ENCODE assay signal across 8 cellular contexts in genomic region chr12:109291531-109292341, GRCh38. TPM values are rescaled to one million over a fixed set of nuclear protein-coding genes. Genes with fewer than 3 reads are reported as not detected.
DNase-seq lines count a peak whose midpoint lies in the region; ATAC-seq and TF ChIP-seq lines count a peak whose summit lies in the region.

No MANE protein-coding gene starts in this region.

- H3K27ac ChIP-seq in SJCRH30: no peak overlapping the region
- peak overlapping the region in 4 of 10 donors; percentile 15 to 43 (median 28) for H3K27ac ChIP-seq in heart right ventricle

- peak in 1 of 9 donors; percentile 10 for TF ChIP-seq CTCF in heart right ventricle (IDR thresholded peaks at IDR 0.05)
- TF ChIP-seq CTCF in progenitor cell of endocrine pancreas (IDR thresholded peaks at IDR 0.05; ENCODE audit: unreplicated experiment): no peak

- no peak overlapping the region for H3K27ac Mint-ChIP-seq in progenitor cell of endocrine pancreas
- H3K27ac Mint-ChIP-seq in activated CD4-positive, alpha-beta memory T cell treated with anti-CD3 and anti-CD28 coated beads, Interleukin-2, amount 10 ng/mL, durations not matched to agents 7 days and 5 days: no peak overlapping the region

- TF ChIP-seq RAD21 in Ishikawa (IDR thresholded peaks at IDR 0.05; ENCODE audit: low read depth): no peak

- H3K36me3 ChIP-seq in SJCRH30 (no peaks in the 10 kb centered on the region), heart right ventricle (no peaks in the 10 kb centered on the region)

- no peaks in the 10 kb centered on the region for H3K36me3 Mint-ChIP-seq in progenitor cell of endocrine pancreas (ENCODE audit: insufficient read depth)
- no peaks in the 10 kb centered on the region for H3K36me3 Mint-ChIP-seq in activated CD4-positive, alpha-beta memory T cell treated with anti-CD3 and anti-CD28 coated beads, Interleukin-2, amount 10 ng/mL, durations not matched to agents 7 days and 5 days (ENCODE audit: low read depth)

- ATAC-seq in heart right ventricle: peak; percentile 77 to 94 (median 90)
- ATAC-seq in HG02852 (IDR thresholded peaks at IDR 0.05; ENCODE audit: unreplicated experiment): no peak
- no peak for ATAC-seq in HG03457 (IDR thresholded peaks at IDR 0.05; ENCODE audit: unreplicated experiment)
- no peak for ATAC-seq in GM21825 (IDR thresholded peaks at IDR 0.05; ENCODE audit: unreplicated experiment)

- H3K27me3 ChIP-seq in SJCRH30 (peaks cover 4% of the 10 kb centered on the region; the same call in 1 of the 2 replicates), heart right ventricle (peaks cover 0 to 17% (median 8%) of the 10 kb centered on the region in 7 donors)

- WGBS in heart right ventricle, 2 donors: 9 to 11% methylated on average over 31 of the region's 31 CpGs

- 0 out of 2 replicates have a peak, but pooled peaks have one; percentile 24 for TF ChIP-seq EP300 in Ishikawa (IDR thresholded peaks at IDR 0.05; ENCODE audit: borderline replicate concordance)

- peaks cover 13% of the 10 kb centered on the region for H3K27me3 Mint-ChIP-seq in progenitor cell of endocrine pancreas
- peaks cover 7% of the 10 kb centered on the region for H3K27me3 Mint-ChIP-seq in activated CD4-positive, alpha-beta memory T cell treated with anti-CD3 and anti-CD28 coated beads, Interleukin-2, amount 10 ng/mL, durations not matched to agents 7 days and 5 days

- no peaks in the 10 kb centered on the region for H3K9me3 Mint-ChIP-seq in progenitor cell of endocrine pancreas (ENCODE audit: low read depth)
- no peaks in the 10 kb centered on the region for H3K9me3 Mint-ChIP-seq in activated CD4-positive, alpha-beta memory T cell treated with anti-CD3 and anti-CD28 coated beads, Interleukin-2, amount 10 ng/mL, durations not matched to agents 7 days and 5 days

- intact Hi-C loops in heart right ventricle (cut with DNase I): no loop called here

- CTCF ChIA-PET in activated CD4-positive, alpha-beta memory T cell treated with anti-CD3 and anti-CD28 coated beads, Interleukin-2, amount 10 ng/mL, durations not matched to agents 7 days and 5 days (lab: Charles Lee): no interaction called here

- peak overlapping the region; percentile 53 for H3K4me3 ChIP-seq in SJCRH30
- H3K4me3 ChIP-seq in heart right ventricle: peak overlapping the region in 9 of 10 donors; percentile 21 to 45 (median 32)

- H3K4me1 ChIP-seq in SJCRH30 (no peaks in the 10 kb centered on the region), heart right ventricle (peaks cover 0 to 14% (median 3%) of the 10 kb centered on the region in 9 donors)

- no peak overlapping the region for H3K4me3 Mint-ChIP-seq in progenitor cell of endocrine pancreas (ENCODE audit: low read depth)
- no peak overlapping the region for H3K4me3 Mint-ChIP-seq in activated CD4-positive, alpha-beta memory T cell treated with anti-CD3 and anti-CD28 coated beads, Interleukin-2, amount 10 ng/mL, durations not matched to agents 7 days and 5 days

- POLR2A ChIA-PET in activated CD4-positive, alpha-beta memory T cell treated with anti-CD3 and anti-CD28 coated beads, Interleukin-2, amount 10 ng/mL, durations not matched to agents 7 days and 5 days (lab: Charles Lee): no interaction called here

- H3K9me3 ChIP-seq in SJCRH30 (replicated peaks): no peaks in the 10 kb centered on the region
- no peaks in the 10 kb centered on the region for H3K9me3 ChIP-seq in heart right ventricle

- H3K4me1 Mint-ChIP-seq in progenitor cell of endocrine pancreas (ENCODE audit: low read depth): no peaks in the 10 kb centered on the region
- no peaks in the 10 kb centered on the region for H3K4me1 Mint-ChIP-seq in activated CD4-positive, alpha-beta memory T cell treated with anti-CD3 and anti-CD28 coated beads, Interleukin-2, amount 10 ng/mL, durations not matched to agents 7 days and 5 days

- DNase-seq in SJCRH30: peak; percentile 73 to 78
- peak; percentile 68 to 74 for DNase-seq in heart right ventricle
- peak; percentile 38 for DNase-seq in progenitor cell of endocrine pancreas (ENCODE audit: low spot score, unreplicated experiment)
- DNase-seq in activated CD4-positive, alpha-beta memory T cell treated with anti-CD3 and anti-CD28 coated beads, Interleukin-2, amount 10 ng/mL, durations not matched to agents 7 days and 5 days: no peak

TF ChIP-seq in Ishikawa, 13 proteins besides CTCF, POLR2A, EP300 and RAD21:
- 0 out of 2 replicates have a peak, but pooled peaks have one; percentile 19 for TF ChIP-seq TAF1 (IDR thresholded peaks at IDR 0.05; ENCODE audit: low read depth)
- TF ChIP-seq USF1 (IDR thresholded peaks at IDR 0.05): peak; percentile 92
- TF ChIP-seq YY1 (IDR thresholded peaks at IDR 0.05; ENCODE audit: low read depth): no peak
- TF ChIP-seq MAX (IDR thresholded peaks at IDR 0.05): peak; percentile 76
- no peak for TF ChIP-seq CREB1 (IDR thresholded peaks at IDR 0.05; ENCODE audit: low read depth)
- peak; percentile 97 for TF ChIP-seq FOXM1 (IDR thresholded peaks at IDR 0.05; ENCODE audit: borderline replicate concordance, low read depth)
- 0 out of 2 replicates have a peak, but pooled peaks have one; percentile 32 for TF ChIP-seq EGR1 (IDR thresholded peaks at IDR 0.05)
- no peak for TF ChIP-seq CEBPB (IDR thresholded peaks at IDR 0.05)
- TF ChIP-seq NFIC (IDR thresholded peaks at IDR 0.05): 0 out of 2 replicates have a peak, but pooled peaks have one; percentile 13
- no peak for TF ChIP-seq ZBTB7A (IDR thresholded peaks at IDR 0.05; ENCODE audit: low read depth)
TF ChIP-seq in Ishikawa: peak in this region for 6.

RNA-seq across cellular contexts. Expression of gene FOXN4, which starts 17.3 kb away (rescaled TPM):
- total RNA-seq in SJCRH30 (2014; rRNA removed; shearing (Covaris generic)): not detected in 2 replicates
- total RNA-seq in heart right ventricle (under 1 TPM in 2 of 10 donors, not detected in 8; 0.07 to 0.19 TPM), progenitor cell of endocrine pancreas (0.33 and 0.34 TPM in 2 replicates)
- polyA plus RNA-seq in heart right ventricle: not detected
- total RNA-seq in activated CD4-positive, alpha-beta memory T cell treated with anti-CD3 and anti-CD28 coated beads, Interleukin-2, amount 10 ng/mL, durations not matched to agents 7 days and 5 days: not detected

RNA-seq across cellular contexts. Expression of gene MYO1H, which starts 56.0 kb away (rescaled TPM):
- total RNA-seq in SJCRH30 (2014; rRNA removed; shearing (Covaris generic)): not detected in 2 replicates
- total RNA-seq in heart right ventricle: 1 to 10 TPM in 3 of 10 donors, under 1 TPM in 4, not detected in 3; 0.07 to 1.3 (median 0.55) TPM
- polyA plus RNA-seq in heart right ventricle: under 1 TPM in 1 of 2 donors, not detected in 1; 0.09 TPM
- 0.51 and 0.77 TPM in 2 replicates for total RNA-seq in progenitor cell of endocrine pancreas
- not detected for total RNA-seq in activated CD4-positive, alpha-beta memory T cell treated with anti-CD3 and anti-CD28 coated beads, Interleukin-2, amount 10 ng/mL, durations not matched to agents 7 days and 5 days

Comparison
In these comparisons a context has a peak if more than half of its experiments do, and no peak if none do; other contexts are left out.
1. ATAC-seq: peak in heart right ventricle (8 of 8); none in HG02852 (single experiment), HG03457 (single experiment) and GM21825 (single experiment).